20 cellular contexts compared by ENCODE assay signal in the genomic region with DNA sequence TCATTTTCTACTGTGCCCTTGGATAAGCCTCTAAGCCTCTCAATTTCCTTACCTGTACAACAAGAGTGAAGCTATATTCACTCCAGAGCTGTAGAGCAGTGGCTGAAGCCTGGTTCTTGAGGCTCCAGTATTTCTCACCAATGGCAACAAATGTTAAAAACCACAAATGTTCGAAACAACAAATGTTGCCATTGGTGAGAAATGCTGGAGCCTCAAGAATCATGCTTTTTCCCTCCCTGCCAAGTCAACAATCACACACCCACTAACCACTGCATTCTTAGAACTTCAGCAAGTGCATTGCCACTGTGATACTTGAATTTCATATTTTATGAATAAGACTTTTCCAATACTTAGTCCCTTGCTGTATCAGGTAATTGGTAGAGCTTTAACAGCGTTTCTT.
DNase-seq lines count a peak whose midpoint lies in the region; ATAC-seq and TF ChIP-seq lines count a peak whose summit lies in the region.
"Had no signal": no experiment of that assay in that cellular context is flagged by ENCODE, and none has a peak within 500 bp of the region (broad histone marks: within the 10 kb centered on the region; RNA-seq: fewer than 3 reads in every experiment).

No MANE protein-coding gene starts in this region.

- no peak for TF ChIP-seq CTCF in AG10803 (conservative IDR thresholded peaks at IDR 0.05; ENCODE audit: low read length)
- no peak for TF ChIP-seq CTCF in choroid plexus epithelial cell (conservative IDR thresholded peaks at IDR 0.05; ENCODE audit: low read depth, low read length)

- no peak overlapping the region for H3K27ac ChIP-seq in aorta (ENCODE audit: low read depth in 1 of 2, low read length in 2 of 2)
- H3K27ac ChIP-seq: 22Rv1; A549; BLaER1 treated with 17β-estradiol and CSF1 and Interleukin-3, amounts not matched to agents 10 nM and 100 nM; GM23248 had no signal

- DNase-seq in AG10803 (ENCODE audit: low read depth) (peak; percentile 2), LHCN-M2 (ENCODE audit: low read depth) (peak; percentile 33), choroid plexus epithelial cell (ENCODE audit: low read depth) (peak; percentile 5), myocyte (ENCODE audit: low read depth) (peak; percentile 90), germinal center (ENCODE audit: low spot score) (no peak), NCI-H1048 (lab: John Stamatoyannopoulos, UW) (no peak), aorta (no peak)
- DNase-seq: CD8-positive, alpha-beta memory T cell; COR-L47; DMS 273 treated with DMSO at 0.1 percent for 48 hours; DMS53; DND-41; EL; GM23248; HCEC 1CT; IMR-90 had no signal

- WGBS in aorta, 2 donors = 91 to 94% methylated on average over 2 of the region's 2 CpGs

- no peak for ATAC-seq in GM18861 (IDR thresholded peaks at IDR 0.05; ENCODE audit: unreplicated experiment)
- no peak for ATAC-seq in aorta (ENCODE audit: low FRiP score)
- ATAC-seq: A549 had no signal

- intact Hi-C loops in aorta (cut with DNase I) = no loop called here

- H3K9me3 ChIP-seq in aorta (ENCODE audit: control insufficient read depth, low read length) = no peaks in the 10 kb centered on the region
- H3K9me3 ChIP-seq: A549; BLaER1 treated with 17β-estradiol and CSF1 and Interleukin-3, amounts not matched to agents 10 nM and 100 nM had no signal

- no peaks in the 10 kb centered on the region for H3K4me1 ChIP-seq in aorta (ENCODE audit: control insufficient read depth in 1 of 2, insufficient read depth in 2 of 2, low read length in 2 of 2)
- H3K4me1 ChIP-seq: A549; BLaER1 treated with 17β-estradiol and CSF1 and Interleukin-3, amounts not matched to agents 10 nM and 100 nM had no signal

- H3K27me3 ChIP-seq in aorta (ENCODE audit: control insufficient read depth in 1 of 2, insufficient read depth in 2 of 2, low read length in 1 of 2) = no peaks in the 10 kb centered on the region
- H3K27me3 ChIP-seq: BLaER1 treated with 17β-estradiol and CSF1 and Interleukin-3, amounts not matched to agents 10 nM and 100 nM had no signal

- H3K36me3 ChIP-seq in aorta (ENCODE audit: control insufficient read depth in 1 of 2, insufficient read depth in 2 of 2, low read length in 1 of 2) = no peaks in the 10 kb centered on the region
- H3K36me3 ChIP-seq: BLaER1 treated with 17β-estradiol and CSF1 and Interleukin-3, amounts not matched to agents 10 nM and 100 nM had no signal

- no peak overlapping the region for H3K4me3 ChIP-seq in AG10803 (ENCODE audit: low read length)
- H3K4me3 ChIP-seq in choroid plexus epithelial cell (ENCODE audit: low read depth, low read length) = no peak overlapping the region
- no peak overlapping the region for H3K4me3 ChIP-seq in aorta (ENCODE audit: low read length in 2 of 2)
- H3K4me3 ChIP-seq: A549; BLaER1 treated with 17β-estradiol and CSF1 and Interleukin-3, amounts not matched to agents 10 nM and 100 nM; GM23248 had no signal

Comparison
In these comparisons a context has a peak if more than half of its experiments do, and no peak if none do; other contexts are left out.
1. DNase-seq: peak in AG10803 (single experiment), LHCN-M2 (single experiment), choroid plexus epithelial cell (single experiment) and myocyte (single experiment); none in germinal center (single experiment), NCI-H1048 (single experiment) and aorta (0 of 2).